ENCODE assay signal across 10 cellular contexts in genomic region chr1:178942285-178943218, GRCh38.
DNase-seq lines count a peak whose midpoint lies in the region; ATAC-seq and TF ChIP-seq lines count a peak whose summit lies in the region.
"Had no signal": no experiment of that assay in that cellular context is flagged by ENCODE, and none has a peak within 500 bp of the region (broad histone marks: within the 10 kb centered on the region; RNA-seq: fewer than 3 reads in every experiment).

No MANE protein-coding gene starts in this region.

- H3K27ac ChIP-seq in right atrium auricular region (peak overlapping the region; percentile 34 to 55), thoracic aorta (peak overlapping the region in 1 of 2 donors; percentile 39)
- H3K27ac ChIP-seq: upper lobe of left lung had no signal

- CTCF ChIA-PET in activated naive CD4-positive, alpha-beta T cell treated with anti-CD3 and anti-CD28 coated beads for 36 hours (lab: Charles Lee), result interaction anchor here (1.7 kb wide), 1 partner anchor 168 kb away, joined by 3 read pairs; no protein-coding TSS in a partner anchor

- peaks cover 14% of the 10 kb centered on the region for H3K27me3 Mint-ChIP-seq in activated naive CD4-positive, alpha-beta T cell treated with anti-CD3 and anti-CD28 coated beads for 36 hours (ENCODE audit: low read depth)
- peaks cover 2% of the 10 kb centered on the region for H3K27me3 Mint-ChIP-seq in T-helper 2 cell treated with Interferon-gamma antibody and Interleukin-4, amounts not matched to agents 5 μg/mL and 100 μg/mL, for 36 hours (ENCODE audit: low read depth)

- ATAC-seq in thoracic aorta (ENCODE audit: insufficient number of reproducible peaks, low FRiP score, low read depth) (no peak), HG02571 (IDR thresholded peaks at IDR 0.05; ENCODE audit: unreplicated experiment) (no peak), GM18861 (IDR thresholded peaks at IDR 0.05; ENCODE audit: unreplicated experiment) (no peak)

- H3K27ac Mint-ChIP-seq in activated naive CD4-positive, alpha-beta T cell treated with anti-CD3 and anti-CD28 coated beads for 36 hours, result no peak overlapping the region
- no peak overlapping the region for H3K27ac Mint-ChIP-seq in T-helper 2 cell treated with Interferon-gamma antibody and Interleukin-4, amounts not matched to agents 5 μg/mL and 100 μg/mL, for 36 hours

- H3K4me3 Mint-ChIP-seq in activated naive CD4-positive, alpha-beta T cell treated with anti-CD3 and anti-CD28 coated beads for 36 hours, result no peak overlapping the region
- no peak overlapping the region for H3K4me3 Mint-ChIP-seq in T-helper 2 cell treated with Interferon-gamma antibody and Interleukin-4, amounts not matched to agents 5 μg/mL and 100 μg/mL, for 36 hours
- H3K4me3 Mint-ChIP-seq: activated T-helper 1 cell treated with anti-CD3 and anti-CD28 coated beads, Interleukin-12 subunit alpha, Interleukin-12 subunit beta, Interleukin-2, Interleukin-4 antibody, amounts not matched to agents 30 ng/mL and 10 ng/mL and 1 ng/mL, durations not matched to agents 14 hours and 24 hours and 36 hours had no signal

- no peaks in the 10 kb centered on the region for H3K36me3 Mint-ChIP-seq in activated naive CD4-positive, alpha-beta T cell treated with anti-CD3 and anti-CD28 coated beads for 36 hours (ENCODE audit: low read depth)
- no peaks in the 10 kb centered on the region for H3K36me3 Mint-ChIP-seq in T-helper 2 cell treated with Interferon-gamma antibody and Interleukin-4, amounts not matched to agents 5 μg/mL and 100 μg/mL, for 36 hours (ENCODE audit: low read depth)

- intact Hi-C loops in activated naive CD4-positive, alpha-beta T cell treated with anti-CD3 and anti-CD28 coated beads for 36 hours (cut with micrococcal nuclease), result no loop called here

- no peaks in the 10 kb centered on the region for H3K9me3 ChIP-seq in right atrium auricular region
- H3K9me3 ChIP-seq in thoracic aorta, result no peaks in the 10 kb centered on the region
- H3K9me3 ChIP-seq: upper lobe of left lung had no signal

- no peaks in the 10 kb centered on the region for H3K4me1 Mint-ChIP-seq in activated naive CD4-positive, alpha-beta T cell treated with anti-CD3 and anti-CD28 coated beads for 36 hours (ENCODE audit: low read depth)
- peaks cover 2% of the 10 kb centered on the region for H3K4me1 Mint-ChIP-seq in T-helper 2 cell treated with Interferon-gamma antibody and Interleukin-4, amounts not matched to agents 5 μg/mL and 100 μg/mL, for 36 hours (ENCODE audit: low read depth)

- H3K36me3 ChIP-seq in right atrium auricular region (no peaks in the 10 kb centered on the region), thoracic aorta (no peaks in the 10 kb centered on the region)
- H3K36me3 ChIP-seq: upper lobe of left lung had no signal

- H3K4me3 ChIP-seq in right atrium auricular region (no peak overlapping the region), thoracic aorta (peak overlapping the region; percentile 5)
- H3K4me3 ChIP-seq: upper lobe of left lung had no signal

- H3K4me1 ChIP-seq in right atrium auricular region (peaks cover 0 to 44% of the 10 kb centered on the region in 2 donors), thoracic aorta (ENCODE audit: control insufficient read depth in 1 of 2, low read depth in 2 of 2) (peaks cover 34 to 55% of the 10 kb centered on the region in 2 donors)
- H3K4me1 ChIP-seq: upper lobe of left lung had no signal

- H3K27me3 ChIP-seq in right atrium auricular region, result no peaks in the 10 kb centered on the region
- H3K27me3 ChIP-seq in thoracic aorta (replicated peaks; ENCODE audit: insufficient read depth), result no peaks in the 10 kb centered on the region
- H3K27me3 ChIP-seq: upper lobe of left lung had no signal

- TF ChIP-seq CTCF in right atrium auricular region (IDR thresholded peaks at IDR 0.05), result no peak
- TF ChIP-seq CTCF in thoracic aorta (IDR thresholded peaks at IDR 0.05), result no peak

- H3K9me3 Mint-ChIP-seq in activated naive CD4-positive, alpha-beta T cell treated with anti-CD3 and anti-CD28 coated beads for 36 hours, result no peaks in the 10 kb centered on the region
- H3K9me3 Mint-ChIP-seq in T-helper 2 cell treated with Interferon-gamma antibody and Interleukin-4, amounts not matched to agents 5 μg/mL and 100 μg/mL, for 36 hours, result no peaks in the 10 kb centered on the region
- H3K9me3 Mint-ChIP-seq: activated T-helper 1 cell treated with anti-CD3 and anti-CD28 coated beads, Interleukin-12 subunit alpha, Interleukin-12 subunit beta, Interleukin-2, Interleukin-4 antibody, amounts not matched to agents 30 ng/mL and 10 ng/mL and 1 ng/mL, durations not matched to agents 14 hours and 24 hours and 36 hours had no signal

- peak; percentile 14 for DNase-seq in activated naive CD4-positive, alpha-beta T cell treated with anti-CD3 and anti-CD28 coated beads for 36 hours
- no peak for DNase-seq in activated naive CD4-positive, alpha-beta T cell treated with anti-CD3 and anti-CD28 coated beads, Interleukin-2, amount 50 U/mL, for 16 hours
- DNase-seq in T-helper 2 cell treated with Interferon-gamma antibody and Interleukin-4, amounts not matched to agents 5 μg/mL and 100 μg/mL, for 36 hours (ENCODE audit: low spot score), result peak; percentile 7
- DNase-seq in right atrium auricular region (ENCODE audit: low spot score) (peak; percentile 78), thoracic aorta (ENCODE audit: low spot score) (no peak)
- no peak for DNase-seq in stimulated activated CD4-positive, alpha-beta T cell treated with anti-CD3 and anti-CD28 coated beads, Interleukin-4, amount 100 ng/mL, for 4 hours
- DNase-seq: upper lobe of left lung had no signal

Comparison
In these comparisons a context has a peak if more than half of its experiments do, and no peak if none do; other contexts are left out.
1. DNase-seq: peak in activated naive CD4-positive, alpha-beta T cell treated with anti-CD3 and anti-CD28 coated beads for 36 hours (single experiment), T-helper 2 cell treated with Interferon-gamma antibody and Interleukin-4, amounts not matched to agents 5 μg/mL and 100 μg/mL, for 36 hours (single experiment) and right atrium auricular region (single experiment); none in activated naive CD4-positive, alpha-beta T cell treated with anti-CD3 and anti-CD28 coated beads, Interleukin-2, amount 50 U/mL, for 16 hours (single experiment), thoracic aorta (single experiment) and stimulated activated CD4-positive, alpha-beta T cell treated with anti-CD3 and anti-CD28 coated beads, Interleukin-4, amount 100 ng/mL, for 4 hours (0 of 2).